18 cellular contexts compared by ENCODE assay signal in genomic region chr1:55262822-55263221, GRCh38. TPM values are rescaled to one million over a fixed set of nuclear protein-coding genes. Genes with fewer than 3 reads are reported as not detected.
DNase-seq lines count a peak whose midpoint lies in the region; ATAC-seq and TF ChIP-seq lines count a peak whose summit lies in the region.
"Had no signal": no experiment of that assay in that cellular context is flagged by ENCODE, and none has a peak within 500 bp of the region (broad histone marks: within the 10 kb centered on the region; RNA-seq: fewer than 3 reads in every experiment).

No MANE protein-coding gene starts in this region.

- peaks cover 7% of the 10 kb centered on the region for H3K27me3 Mint-ChIP-seq in HFFc6 (ENCODE audit: insufficient read depth)

- peaks cover 6% of the 10 kb centered on the region for H3K4me1 ChIP-seq in effector memory CD4-positive, alpha-beta T cell (ENCODE audit: control insufficient read depth, insufficient read depth, low read length, poor library complexity, severe bottlenecking)
- H3K4me1 ChIP-seq: parathyroid adenoma had no signal

- no peaks in the 10 kb centered on the region for H3K36me3 Mint-ChIP-seq in HFFc6 (ENCODE audit: low read depth)
- H3K36me3 Mint-ChIP-seq: activated CD8-positive, alpha-beta memory T cell treated with anti-CD3 and anti-CD28 coated beads, Interleukin-2, amount 10 ng/mL, durations not matched to agents 7 days and 5 days had no signal

- H3K36me3 ChIP-seq in effector memory CD4-positive, alpha-beta T cell (ENCODE audit: control insufficient read depth, insufficient read depth, low read length) = no peaks in the 10 kb centered on the region
- H3K36me3 ChIP-seq: thoracic aorta had no signal

- no peaks in the 10 kb centered on the region for H3K27me3 ChIP-seq in effector memory CD4-positive, alpha-beta T cell (replicated peaks; ENCODE audit: control insufficient read depth, insufficient read depth, low read length, poor library complexity, severe bottlenecking)

- peaks cover 17% of the 10 kb centered on the region for H3K4me1 Mint-ChIP-seq in HFFc6 (ENCODE audit: low read depth)

- no peak overlapping the region for H3K4me3 Mint-ChIP-seq in HFFc6
- H3K4me3 Mint-ChIP-seq: activated CD8-positive, alpha-beta memory T cell treated with anti-CD3 and anti-CD28 coated beads, Interleukin-2, amount 10 ng/mL, durations not matched to agents 7 days and 5 days; dendritic cell treated with granulocyte-macrophage colony-stimulating factor and Interleukin-4, amounts not matched to agents 40 ng/mL and 50 ng/mL, for 4 days; T-helper 17 cell had no signal

- no peak for ATAC-seq in HG02852 (IDR thresholded peaks at IDR 0.05; ENCODE audit: unreplicated experiment)
- ATAC-seq: activated CD4-positive, CD25-positive, alpha-beta regulatory T cell treated with anti-CD3 and anti-CD28 coated beads, Interleukin-2, amount 50 U/mL, for 24 hours; activated CD8-positive, alpha-beta memory T cell treated with anti-CD3 and anti-CD28 coated beads, Interleukin-2, amount 10 ng/mL, durations not matched to agents 7 days and 5 days; T-helper 17 cell had no signal

- DNase-seq in HFFc6 (peak; percentile 72), T1000 (lab: John Stamatoyannopoulos, UW) (peak; percentile 7), fibroblast of peridontal ligament (ENCODE audit: extremely low read depth) (peak; percentile 70), GF-D8 (lab: John Stamatoyannopoulos, UW) (no peak)
- DNase-seq in activated CD4-positive, alpha-beta T cell treated with anti-CD3 and anti-CD28 coated beads for 1 hour = no peak
- DNase-seq in effector memory CD4-positive, alpha-beta T cell = no peak
- DNase-seq: activated CD8-positive, alpha-beta memory T cell treated with anti-CD3 and anti-CD28 coated beads, Interleukin-2, amount 10 ng/mL, durations not matched to agents 7 days and 5 days; activated effector memory CD4-positive, alpha-beta T cell treated with anti-CD3 and anti-CD28 coated beads, Interleukin-2, amount 50 U/mL, for 16 hours; aorta; DND-41; KG1; stimulated activated CD4-positive, alpha-beta T cell treated with anti-CD3 and anti-CD28 coated beads, Interleukin-4, amount 100 ng/mL, for 4 hours; T-helper 17 cell had no signal

- TF ChIP-seq CTCF in HFFc6 (IDR thresholded peaks at IDR 0.05) = no peak

- no peak overlapping the region for H3K27ac Mint-ChIP-seq in HFFc6
- H3K27ac Mint-ChIP-seq: activated CD8-positive, alpha-beta memory T cell treated with anti-CD3 and anti-CD28 coated beads, Interleukin-2, amount 10 ng/mL, durations not matched to agents 7 days and 5 days; dendritic cell treated with granulocyte-macrophage colony-stimulating factor and Interleukin-4, amounts not matched to agents 40 ng/mL and 50 ng/mL, for 4 days; T-helper 17 cell had no signal

- no peak overlapping the region for H3K4me3 ChIP-seq in effector memory CD4-positive, alpha-beta T cell (ENCODE audit: insufficient read depth, low read depth, low read length, poor library complexity, severe bottlenecking)
- H3K4me3 ChIP-seq: thoracic aorta had no signal

- H3K9me3 ChIP-seq in effector memory CD4-positive, alpha-beta T cell (ENCODE audit: control insufficient read depth, low read length) = no peaks in the 10 kb centered on the region
- H3K9me3 ChIP-seq: thoracic aorta had no signal

- H3K27ac ChIP-seq in effector memory CD4-positive, alpha-beta T cell (ENCODE audit: insufficient read depth, low read length, poor library complexity, severe bottlenecking) = no peak overlapping the region
- H3K27ac ChIP-seq: parathyroid adenoma, thoracic aorta had no signal

- H3K9me3 Mint-ChIP-seq in HFFc6 = no peaks in the 10 kb centered on the region
- H3K9me3 Mint-ChIP-seq: dendritic cell treated with granulocyte-macrophage colony-stimulating factor and Interleukin-4, amounts not matched to agents 40 ng/mL and 50 ng/mL, for 4 days had no signal

RNA-seq across cellular contexts. Expression of gene USP24, which starts 47.7 kb away (rescaled TPM):
- total RNA-seq in HFFc6 (2021; fragmentation: NEBNext Ultra II Directional; extraction: Animal tissue kit (Norgen Biotek cat#: 25700)) = 10 to 100 TPM; 22.5 to 27.8 (median 25.0) TPM

Comparison
In these comparisons a context has a peak if more than half of its experiments do, and no peak if none do; other contexts are left out.
1. DNase-seq: peak in HFFc6 (single experiment), T1000 (single experiment) and fibroblast of peridontal ligament (single experiment); none in GF-D8 (single experiment), activated CD4-positive, alpha-beta T cell treated with anti-CD3 and anti-CD28 coated beads for 1 hour (single experiment) and effector memory CD4-positive, alpha-beta T cell (0 of 3).